In the genomic region with DNA sequence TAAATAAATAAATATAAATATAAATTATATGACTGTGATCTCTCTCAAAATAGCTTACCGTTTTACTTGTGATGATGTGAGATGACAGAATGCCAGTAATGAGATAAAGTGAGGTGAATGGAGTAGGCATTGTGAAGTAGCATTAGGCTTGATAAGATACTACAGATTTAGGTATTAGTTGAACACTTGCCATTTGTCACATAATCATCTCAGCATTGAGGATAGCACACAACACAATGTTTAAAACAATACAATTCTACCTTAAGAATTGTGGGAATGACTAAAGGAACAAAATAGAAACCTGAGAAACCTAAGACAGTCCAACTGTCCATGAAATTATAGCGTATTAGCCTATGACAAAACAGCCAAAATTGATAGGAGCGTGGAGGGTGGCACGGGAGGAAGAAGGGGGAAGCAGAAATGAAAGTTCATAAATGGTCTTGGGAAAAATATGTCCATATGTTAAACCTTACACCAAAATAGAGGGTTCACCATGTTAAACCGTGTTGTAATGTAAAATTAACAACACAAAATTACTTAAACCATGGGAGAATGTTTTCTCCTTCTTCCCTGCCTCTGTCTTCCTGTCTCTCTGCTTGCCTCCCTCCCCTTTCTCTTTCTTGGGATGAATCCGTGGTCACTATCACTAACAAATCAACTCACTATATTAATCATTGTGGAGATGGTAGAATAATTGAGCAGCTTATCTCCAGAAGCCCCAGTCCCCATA, we compare ENCODE assay signal across 8 cellular contexts. TPM values are rescaled to one million over a fixed set of nuclear protein-coding genes. Genes with fewer than 3 reads are reported as not detected.
DNase-seq lines count a peak whose midpoint lies in the region; ATAC-seq and TF ChIP-seq lines count a peak whose summit lies in the region.

No MANE protein-coding gene starts in this region.

- no peaks in the 10 kb centered on the region for H3K9me3 ChIP-seq in gastrocnemius medialis

- H3K4me3 ChIP-seq in fibroblast of the aortic adventitia (ENCODE audit: low read depth, low read length) (peak overlapping the region; percentile 75), gastrocnemius medialis (peak overlapping the region; percentile 73 to 87 (median 82))

- TF ChIP-seq CTCF in fibroblast of the aortic adventitia (IDR thresholded peaks at IDR 0.05; ENCODE audit: insufficient read depth, low read length): no peak
- no peak for TF ChIP-seq CTCF in gastrocnemius medialis (IDR thresholded peaks at IDR 0.05 in 4 of 5, conservative IDR thresholded peaks at IDR 0.05 in 1 of 5)

- H3K4me1 ChIP-seq in gastrocnemius medialis: peaks cover 11 to 15% of the 10 kb centered on the region in 2 donors

- no peaks in the 10 kb centered on the region for H3K36me3 ChIP-seq in gastrocnemius medialis

- H3K4me3 Mint-ChIP-seq in activated CD4-positive, alpha-beta T cell treated with anti-CD3 and anti-CD28 coated beads, Interleukin-2, amount 10 ng/mL, durations not matched to agents 7 days and 5 days: peak overlapping the region; percentile 87
- peak overlapping the region; percentile 95 to 97 (median 96) for H3K4me3 Mint-ChIP-seq in T-cell

- no peak for DNase-seq in activated CD4-positive, alpha-beta T cell treated with anti-CD3 and anti-CD28 coated beads, Interleukin-2, amount 10 ng/mL, durations not matched to agents 7 days and 5 days
- no peak for DNase-seq in activated CD4-positive, alpha-beta T cell treated with anti-CD3 and anti-CD28 coated beads for 4 hours
- DNase-seq in T-cell (no peak), fibroblast of the aortic adventitia (ENCODE audit: low read depth) (peak; percentile 32), gastrocnemius medialis (no peak), mucosa of gallbladder (ENCODE audit: low spot score) (no peak), SHP77 treated with DMSO at 0.1 percent for 48 hours (lab: John Stamatoyannopoulos, UW) (no peak)

- H3K27me3 Mint-ChIP-seq in activated CD4-positive, alpha-beta T cell treated with anti-CD3 and anti-CD28 coated beads, Interleukin-2, amount 10 ng/mL, durations not matched to agents 7 days and 5 days: no peaks in the 10 kb centered on the region
- H3K27me3 Mint-ChIP-seq in T-cell: no peaks in the 10 kb centered on the region

- no peaks in the 10 kb centered on the region for H3K27me3 ChIP-seq in gastrocnemius medialis

- TF ChIP-seq POLR2A in gastrocnemius medialis (IDR thresholded peaks at IDR 0.05): no peak

- H3K27ac ChIP-seq in gastrocnemius medialis: peak overlapping the region; percentile 87 to 96 (median 90)

- in situ Hi-C loops in gastrocnemius medialis (cut with MboI; ENCODE audit: low sequenced_read_pairs in 4 of 4): no loop called here

- peaks cover 4% of the 10 kb centered on the region for H3K36me3 Mint-ChIP-seq in activated CD4-positive, alpha-beta T cell treated with anti-CD3 and anti-CD28 coated beads, Interleukin-2, amount 10 ng/mL, durations not matched to agents 7 days and 5 days (ENCODE audit: low read depth)
- H3K36me3 Mint-ChIP-seq in T-cell: no peaks in the 10 kb centered on the region

- no peaks in the 10 kb centered on the region for H3K9me3 Mint-ChIP-seq in activated CD4-positive, alpha-beta T cell treated with anti-CD3 and anti-CD28 coated beads, Interleukin-2, amount 10 ng/mL, durations not matched to agents 7 days and 5 days
- H3K9me3 Mint-ChIP-seq in T-cell: no peaks in the 10 kb centered on the region

- peak overlapping the region; percentile 99 for H3K27ac Mint-ChIP-seq in activated CD4-positive, alpha-beta T cell treated with anti-CD3 and anti-CD28 coated beads, Interleukin-2, amount 10 ng/mL, durations not matched to agents 7 days and 5 days
- peak overlapping the region; percentile 97 to 100 for H3K27ac Mint-ChIP-seq in T-cell

- H3K4me1 Mint-ChIP-seq in activated CD4-positive, alpha-beta T cell treated with anti-CD3 and anti-CD28 coated beads, Interleukin-2, amount 10 ng/mL, durations not matched to agents 7 days and 5 days: peaks cover 41% of the 10 kb centered on the region
- peaks cover 21 to 26% (median 23%) of the 10 kb centered on the region in 3 donors for H3K4me1 Mint-ChIP-seq in T-cell

- POLR2A ChIA-PET in activated CD4-positive, alpha-beta T cell treated with anti-CD3 and anti-CD28 coated beads, Interleukin-2, amount 10 ng/mL, durations not matched to agents 7 days and 5 days (lab: Charles Lee): interaction anchor here (0.6 to 2.2 kb wide), 6 partner anchors 9 to 69 kb away, joined by 3 to 11 read pairs (median 4); a partner anchor contains a TSS
- POLR2A ChIA-PET in T-cell (lab: Charles Lee): interaction anchor here (1.0 to 3.1 kb wide), 5 partner anchors 10 to 70 kb away, joined by 3 to 19 read pairs (median 4); a partner anchor contains a TSS

- ATAC-seq in T-cell (replicated peaks in 1 of 4): no peak
- ATAC-seq in gastrocnemius medialis: no peak
- no peak for ATAC-seq in HG03139 (IDR thresholded peaks at IDR 0.05; ENCODE audit: unreplicated experiment)

- CTCF ChIA-PET in activated CD4-positive, alpha-beta T cell treated with anti-CD3 and anti-CD28 coated beads, Interleukin-2, amount 10 ng/mL, durations not matched to agents 7 days and 5 days (lab: Charles Lee): interaction anchor here (0.6 to 3.0 kb wide), 3 partner anchors 9 to 10 kb away, joined by 4 to 8 read pairs (median 6); a partner anchor contains a TSS
- CTCF ChIA-PET in T-cell (lab: Charles Lee): interaction anchor here (0.6 to 1.7 kb wide), 2 partner anchors 10 to 122 kb away, joined by 5 read pairs; a partner anchor contains a TSS

- intact Hi-C loops in gastrocnemius medialis (cut with DNase I; ENCODE audit: low total_unique reads): loop anchor here (2.0 kb wide), 1 partner anchor 231 kb away; a partner anchor contains a TSS

RNA-seq across cellular contexts. Expression of a gene that starts 33.1 kb away (rescaled TPM):
- total RNA-seq in activated CD4-positive, alpha-beta T cell treated with anti-CD3 and anti-CD28 coated beads, Interleukin-2, amount 10 ng/mL, durations not matched to agents 7 days and 5 days: 1 to 10 TPM; 3.0 to 3.5 TPM
- total RNA-seq in T-cell: 1 to 10 TPM; 1.0 to 2.4 (median 1.8) TPM
- total RNA-seq in fibroblast of the aortic adventitia (ENCODE audit: low replicate concordance): 7.4 and 9.0 TPM in 2 replicates
- total RNA-seq in gastrocnemius medialis: 1 to 10 TPM in 3 of 4 donors, under 1 TPM in 1; 0.10 to 2.0 (median 1.6) TPM
- 19.1 TPM for total RNA-seq in mucosa of gallbladder
